Comparison of ENCODE assay signal across 8 cellular contexts in genomic region chr1:66446261-66447001, GRCh38.
DNase-seq lines count a peak whose midpoint lies in the region; ATAC-seq lines count a peak whose summit lies in the region.

No MANE protein-coding gene starts in this region.

- H2AFZ ChIP-seq in trophoblast cell (ENCODE audit: insufficient read depth, low read length, poor library complexity), result no peak overlapping the region

- no peak overlapping the region for H3K4ac ChIP-seq in trophoblast cell (ENCODE audit: low read depth, low read length)

- H3K9me3 Mint-ChIP-seq in activated T-helper 2 cell treated with anti-CD3 and anti-CD28 coated beads, Interferon-gamma antibody, Interleukin-2, Interleukin-4, amounts not matched to agents 10 μg/mL and 5 μg/mL and 100 μg/mL, durations not matched to agents 14 hours and 24 hours and 36 hours, result no peaks in the 10 kb centered on the region

- H3K23ac ChIP-seq in trophoblast cell (ENCODE audit: low read length), result no peak overlapping the region

- no peaks in the 10 kb centered on the region for H3K36me3 Mint-ChIP-seq in activated T-helper 2 cell treated with anti-CD3 and anti-CD28 coated beads, Interferon-gamma antibody, Interleukin-2, Interleukin-4, amounts not matched to agents 10 μg/mL and 5 μg/mL and 100 μg/mL, durations not matched to agents 14 hours and 24 hours and 36 hours (ENCODE audit: low read depth)

- peak overlapping the region; percentile 1 for H3K4me3 Mint-ChIP-seq in activated T-helper 2 cell treated with anti-CD3 and anti-CD28 coated beads, Interferon-gamma antibody, Interleukin-2, Interleukin-4, amounts not matched to agents 10 μg/mL and 5 μg/mL and 100 μg/mL, durations not matched to agents 14 hours and 24 hours and 36 hours (ENCODE audit: low read depth)

- no peak overlapping the region for H3K14ac ChIP-seq in trophoblast cell (ENCODE audit: low read length)

- no peak overlapping the region for H4K12ac ChIP-seq in trophoblast cell (ENCODE audit: low read depth, low read length)

- no peak overlapping the region for H4K91ac ChIP-seq in trophoblast cell (ENCODE audit: low read depth, low read length)

- no peaks in the 10 kb centered on the region for H3K79me2 ChIP-seq in trophoblast cell (ENCODE audit: control insufficient read depth, insufficient read depth, low read length, poor library complexity)

- H3K4me1 ChIP-seq in trophoblast cell (ENCODE audit: control insufficient read depth in 1 of 2, insufficient read depth in 2 of 2, low read length in 2 of 2), result no peaks in the 10 kb centered on the region

- H3K9ac ChIP-seq in trophoblast cell (ENCODE audit: low read length), result no peak overlapping the region

- ATAC-seq in GM19463 (IDR thresholded peaks at IDR 0.05; ENCODE audit: unreplicated experiment), result peak; percentile 36
- ATAC-seq in HG03469 (IDR thresholded peaks at IDR 0.05; ENCODE audit: unreplicated experiment), result peak; percentile 43

- H3K36me3 ChIP-seq in trophoblast cell (ENCODE audit: control insufficient read depth in 1 of 2, insufficient read depth in 2 of 2, low read length in 2 of 2), result no peaks in the 10 kb centered on the region

- H2BK5ac ChIP-seq in trophoblast cell (ENCODE audit: low read depth, low read length, poor library complexity), result no peak overlapping the region

- H3K4me3 ChIP-seq in trophoblast cell (ENCODE audit: low read depth, low read length), result no peak overlapping the region

- H3K79me1 ChIP-seq in trophoblast cell (ENCODE audit: low read length), result no peaks in the 10 kb centered on the region

- intact Hi-C loops in activated T-helper 2 cell treated with anti-CD3 and anti-CD28 coated beads, Interferon-gamma antibody, Interleukin-2, Interleukin-4, amounts not matched to agents 10 μg/mL and 5 μg/mL and 100 μg/mL, durations not matched to agents 14 hours and 24 hours and 36 hours (cut with micrococcal nuclease), result loop anchor here (1.0 to 10.0 kb wide), 5 partner anchors 112 to 488 kb away; no protein-coding TSS in a partner anchor

- peaks cover 28% of the 10 kb centered on the region for H3K4me1 Mint-ChIP-seq in activated T-helper 2 cell treated with anti-CD3 and anti-CD28 coated beads, Interferon-gamma antibody, Interleukin-2, Interleukin-4, amounts not matched to agents 10 μg/mL and 5 μg/mL and 100 μg/mL, durations not matched to agents 14 hours and 24 hours and 36 hours (ENCODE audit: low read depth)

- no peak overlapping the region for H3K18ac ChIP-seq in trophoblast cell (ENCODE audit: low read length)

- WGBS in trophoblast cell (ENCODE audit: extremely low coverage, insufficient coverage, insufficient read length), result no CpG with 5 or more reads among the region's 8 CpGs

- H2AK5ac ChIP-seq in trophoblast cell (ENCODE audit: low read length), result no peak overlapping the region

- H3K4me2 ChIP-seq in trophoblast cell (ENCODE audit: low read length), result no peak overlapping the region

- H2BK120ac ChIP-seq in trophoblast cell (ENCODE audit: insufficient read depth, low read length, poor library complexity), result no peak overlapping the region

- H2BK12ac ChIP-seq in trophoblast cell (ENCODE audit: low read length), result no peak overlapping the region

- H3K27me3 Mint-ChIP-seq in activated T-helper 2 cell treated with anti-CD3 and anti-CD28 coated beads, Interferon-gamma antibody, Interleukin-2, Interleukin-4, amounts not matched to agents 10 μg/mL and 5 μg/mL and 100 μg/mL, durations not matched to agents 14 hours and 24 hours and 36 hours (ENCODE audit: low read depth), result peaks cover 23% of the 10 kb centered on the region

- DNase-seq in EH (ENCODE audit: low read depth) (peak; percentile 76), NCI-H69 (lab: John Stamatoyannopoulos, UW) (peak; percentile 54), globus pallidus (ENCODE audit: low spot score) (peak; percentile 81), trophoblast cell (peak; percentile 9 to 85), islet precursor cell (no peak)
- peak; percentile 12 for DNase-seq in activated T-helper 2 cell treated with anti-CD3 and anti-CD28 coated beads, Interferon-gamma antibody, Interleukin-2, Interleukin-4, amounts not matched to agents 10 μg/mL and 5 μg/mL and 100 μg/mL, durations not matched to agents 14 hours and 24 hours and 36 hours (ENCODE audit: low spot score)

- no peak overlapping the region for H3K27ac ChIP-seq in trophoblast cell (ENCODE audit: low read depth, low read length)

- peak overlapping the region; percentile 96 for H3K27ac Mint-ChIP-seq in activated T-helper 2 cell treated with anti-CD3 and anti-CD28 coated beads, Interferon-gamma antibody, Interleukin-2, Interleukin-4, amounts not matched to agents 10 μg/mL and 5 μg/mL and 100 μg/mL, durations not matched to agents 14 hours and 24 hours and 36 hours

- no peaks in the 10 kb centered on the region for H3K27me3 ChIP-seq in trophoblast cell (ENCODE audit: insufficient read depth, low read length)

- H4K8ac ChIP-seq in trophoblast cell (ENCODE audit: low read depth, low read length), result no peak overlapping the region

- no peaks in the 10 kb centered on the region for H3K9me3 ChIP-seq in trophoblast cell (ENCODE audit: insufficient read depth, low read depth, low read length)
